In the genomic region with DNA sequence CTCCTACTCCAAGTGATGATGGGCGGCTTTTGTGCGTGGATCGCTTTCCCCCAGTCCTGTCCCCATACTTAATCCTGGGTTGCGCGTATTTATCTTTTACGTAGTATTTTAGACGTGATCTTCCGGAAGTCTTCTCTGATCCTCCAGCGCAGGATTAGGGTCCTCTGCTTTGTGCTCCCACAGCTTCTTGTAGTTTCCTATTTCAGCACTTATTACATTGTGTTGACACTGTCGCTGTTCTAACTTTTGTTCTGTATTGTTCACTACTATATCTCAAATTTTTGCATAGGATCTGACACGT, we compare ENCODE assay signal across 8 cellular contexts. TPM values are rescaled to one million over a fixed set of nuclear protein-coding genes. Genes with fewer than 3 reads are reported as not detected.
DNase-seq lines count a peak whose midpoint lies in the region; ATAC-seq and TF ChIP-seq lines count a peak whose summit lies in the region.

No MANE protein-coding gene starts in this region.

- no peaks in the 10 kb centered on the region for H3K9me2 ChIP-seq in SU-DHL-6 (replicated peaks; ENCODE audit: insufficient read depth, low read length)

- H2AFZ ChIP-seq in SU-DHL-6 (ENCODE audit: low read depth, low read length, severe bottlenecking) (no peak overlapping the region), smooth muscle cell (ENCODE audit: low read depth) (peak overlapping the region; percentile 69)

- H3K4me1 ChIP-seq in foreskin keratinocyte (peaks cover 5% of the 10 kb centered on the region), smooth muscle cell (ENCODE audit: low read depth) (peaks cover 13% of the 10 kb centered on the region)

- TF ChIP-seq CTCF in SU-DHL-6 (IDR thresholded peaks at IDR 0.05; ENCODE audit: insufficient read depth, low read length, poor library complexity, severe bottlenecking) (no peak), foreskin keratinocyte (conservative IDR thresholded peaks at IDR 0.05) (no peak), smooth muscle cell (IDR thresholded peaks at IDR 0.05; ENCODE audit: borderline replicate concordance, insufficient read depth, poor library complexity, severe bottlenecking) (no peak)

- DNase-seq in DMS 273 (lab: John Stamatoyannopoulos, UW; ENCODE audit: unreplicated experiment): peak; percentile 63
- DNase-seq in DMS 273 treated with DMSO at 0.1 percent for 48 hours (lab: John Stamatoyannopoulos, UW): no peak
- DNase-seq in foreskin keratinocyte: no peak
- no peak for DNase-seq in smooth muscle cell (lab: John Stamatoyannopoulos, UW; ENCODE audit: unreplicated experiment)
- DNase-seq in stimulated activated CD4-positive, alpha-beta T cell treated with anti-CD3 and anti-CD28 coated beads, Interleukin-4, amount 100 ng/mL, for 24 hours: no peak
- no peak for DNase-seq in GM19240 (ENCODE audit: insufficient read length, low spot score)

- H3K4me2 ChIP-seq in SU-DHL-6 (ENCODE audit: low read depth, low read length, poor library complexity, severe bottlenecking) (peak overlapping the region; percentile 85), smooth muscle cell (peak overlapping the region; percentile 95)

- H3K79me2 ChIP-seq in SU-DHL-6 (ENCODE audit: insufficient read depth, low read length): peaks cover 36% of the 10 kb centered on the region
- H3K79me2 ChIP-seq in smooth muscle cell (ENCODE audit: low read depth): peaks cover 26% of the 10 kb centered on the region

- peak overlapping the region; percentile 83 for H3K9ac ChIP-seq in SU-DHL-6 (ENCODE audit: low read length)
- peak overlapping the region; percentile 83 for H3K9ac ChIP-seq in smooth muscle cell (ENCODE audit: low read depth)

- WGBS in smooth muscle cell (ENCODE audit: low lambda C conversion rate): 9% methylated on average over 11 of the region's 11 CpGs

- no peaks in the 10 kb centered on the region for H3F3A ChIP-seq in SU-DHL-6 (ENCODE audit: insufficient read depth)
- no peaks in the 10 kb centered on the region for H3F3A ChIP-seq in smooth muscle cell (ENCODE audit: low read depth)

- H3K4me3 ChIP-seq in SU-DHL-6 (ENCODE audit: insufficient read depth, low read length, poor library complexity, severe bottlenecking): peak overlapping the region; percentile 78
- peak overlapping the region; percentile 87 for H3K4me3 ChIP-seq in smooth muscle cell

- H3K27me3 ChIP-seq in SU-DHL-6 (ENCODE audit: low read length) (no peaks in the 10 kb centered on the region), foreskin keratinocyte (no peaks in the 10 kb centered on the region), smooth muscle cell (ENCODE audit: low read depth) (no peaks in the 10 kb centered on the region)

- no peaks in the 10 kb centered on the region for H3K9me3 ChIP-seq in SU-DHL-6 (ENCODE audit: insufficient read depth, low read length)
- H3K9me3 ChIP-seq in smooth muscle cell (replicated peaks; ENCODE audit: low read depth): no peaks in the 10 kb centered on the region

- ATAC-seq in foreskin keratinocyte (no peak), GM21381 (IDR thresholded peaks at IDR 0.05; ENCODE audit: unreplicated experiment) (no peak)

- H4K20me1 ChIP-seq in SU-DHL-6 (ENCODE audit: low read depth, low read length): no peaks in the 10 kb centered on the region
- no peaks in the 10 kb centered on the region for H4K20me1 ChIP-seq in smooth muscle cell (ENCODE audit: low read depth)

- H3K27ac ChIP-seq in SU-DHL-6 (ENCODE audit: low read depth, low read length) (no peak overlapping the region), foreskin keratinocyte (peak overlapping the region; percentile 45), smooth muscle cell (ENCODE audit: low read depth) (peak overlapping the region; percentile 57)

- H3K36me3 ChIP-seq in SU-DHL-6 (ENCODE audit: low read length) (peaks cover 5% of the 10 kb centered on the region; the same call in 1 of the 2 replicates), smooth muscle cell (ENCODE audit: low read depth) (peaks cover 21% of the 10 kb centered on the region)

RNA-seq across cellular contexts. Expression of a gene that starts 0.5 kb away (rescaled TPM):
- total RNA-seq in foreskin keratinocyte: 77.8 and 92.6 TPM in 2 replicates
- 65.2 and 72.9 TPM in 2 replicates for polyA plus RNA-seq in foreskin keratinocyte
- total RNA-seq in smooth muscle cell: 85.1 and 87.5 TPM in 2 replicates
- polyA plus RNA-seq in smooth muscle cell: 77.6 and 79.3 TPM in 2 replicates

RNA-seq across cellular contexts. Expression of a gene that starts 0.7 kb away (rescaled TPM):
- total RNA-seq in foreskin keratinocyte (51.7 and 59.5 TPM in 2 replicates), smooth muscle cell (24.3 and 63.0 TPM in 2 replicates)
- polyA plus RNA-seq in foreskin keratinocyte (89.6 and 99.0 TPM in 2 replicates), smooth muscle cell (120 and 126 TPM in 2 replicates)

RNA-seq across cellular contexts. Expression of a gene that starts 8.8 kb away (rescaled TPM):
- 9.8 and 11.3 TPM in 2 replicates for total RNA-seq in foreskin keratinocyte
- polyA plus RNA-seq in foreskin keratinocyte: 8.8 and 8.9 TPM in 2 replicates
- 3.3 and 11.4 TPM in 2 replicates for total RNA-seq in smooth muscle cell
- 4.4 and 5.9 TPM in 2 replicates for polyA plus RNA-seq in smooth muscle cell

RNA-seq across cellular contexts. Expression of a gene that starts 15.1 kb away (rescaled TPM):
- total RNA-seq in foreskin keratinocyte (not detected in 2 replicates), smooth muscle cell (0.54 TPM in 1 of 2 replicates, not detected in the other)
- polyA plus RNA-seq in foreskin keratinocyte (0.11 and 0.12 TPM in 2 replicates), smooth muscle cell (0.09 and 0.69 TPM in 2 replicates)

RNA-seq across cellular contexts. Expression of a gene that starts 16.6 kb away (rescaled TPM):
- total RNA-seq in foreskin keratinocyte (27.7 and 28.1 TPM in 2 replicates), smooth muscle cell (11.2 and 14.2 TPM in 2 replicates)
- polyA plus RNA-seq in foreskin keratinocyte (17.4 and 17.5 TPM in 2 replicates), smooth muscle cell (20.6 and 23.6 TPM in 2 replicates)
